ENCODE assay signal across 9 cellular contexts in genomic region chr6:106609699-106610098, GRCh38. TPM values are rescaled to one million over a fixed set of nuclear protein-coding genes. Genes with fewer than 3 reads are reported as not detected.
DNase-seq lines count a peak whose midpoint lies in the region; ATAC-seq and TF ChIP-seq lines count a peak whose summit lies in the region.
"Had no signal": no experiment of that assay in that cellular context is flagged by ENCODE, and none has a peak within 500 bp of the region (broad histone marks: within the 10 kb centered on the region; RNA-seq: fewer than 3 reads in every experiment).

No MANE protein-coding gene starts in this region.

- H3K9me3 ChIP-seq in cardiac muscle cell (ENCODE audit: low read depth) (no peaks in the 10 kb centered on the region), tibial nerve (no peaks in the 10 kb centered on the region), prostate gland (no peaks in the 10 kb centered on the region)

- ATAC-seq in Right ventricle myocardium superior (ENCODE audit: poor library complexity) = no peak
- ATAC-seq: activated T-cell treated with anti-CD3 and anti-CD28 coated beads, Interleukin-2, amount 50 U/mL, for 72 hours had no signal

- no peak for TF ChIP-seq EP300 in tibial nerve (IDR thresholded peaks at IDR 0.05)

- DNase-seq in cardiac muscle cell (ENCODE audit: low read depth in 1 of 2, low spot score in 1 of 2) (peak; percentile 13 to 47), Right ventricle myocardium superior (no peak), NCI-H2171 (lab: John Stamatoyannopoulos, UW) (peak; percentile 6), cardiac fibroblast (ENCODE audit: low read depth in 2 of 2) (peak in 1 of 2 donors; percentile 12), retina (peak; percentile 4), tibial nerve (ENCODE audit: low spot score in 2 of 2) (no peak), dedifferentiated amniotic fluid mesenchymal stem cell (ENCODE audit: extremely low spot score) (no peak), prostate gland (ENCODE audit: low spot score) (no peak)

- 71 to 72% methylated on average over 6 of the region's 6 CpGs for WGBS in tibial nerve, 2 donors
- 64% methylated on average over 6 of the region's 6 CpGs for WGBS in prostate gland

- intact Hi-C loops in Right ventricle myocardium superior (cut with DNase I) (loop anchor here (5.0 kb wide), 1 partner anchor 368 kb away; no protein-coding TSS in a partner anchor), prostate gland (cut with DNase I) (loop anchor here (10.0 kb wide), 1 partner anchor 365 kb away; the partner anchor contains the start of gene CD24)

- H3K27me3 ChIP-seq in cardiac muscle cell (no peaks in the 10 kb centered on the region), tibial nerve (no peaks in the 10 kb centered on the region), prostate gland (replicated peaks; ENCODE audit: insufficient read depth) (no peaks in the 10 kb centered on the region)

- H3K27ac ChIP-seq in cardiac muscle cell (no peak overlapping the region), tibial nerve (no peak overlapping the region), prostate gland (no peak overlapping the region)

- H3K4me3 ChIP-seq in cardiac muscle cell = no peak overlapping the region
- no peak overlapping the region for H3K4me3 ChIP-seq in cardiac fibroblast (replicated peaks in 1 of 2; ENCODE audit: low read depth in 2 of 2, low read length in 2 of 2)
- no peak overlapping the region for H3K4me3 ChIP-seq in tibial nerve
- H3K4me3 ChIP-seq in prostate gland = no peak overlapping the region

- TF ChIP-seq CTCF in cardiac muscle cell (IDR thresholded peaks at IDR 0.05; ENCODE audit: low read depth, low read length) (peak; percentile 20), cardiac fibroblast (IDR thresholded peaks at IDR 0.05; ENCODE audit: low read depth, low read length) (peak; percentile 11), tibial nerve (IDR thresholded peaks at IDR 0.05) (no peak), prostate gland (IDR thresholded peaks at IDR 0.05) (peak in 2 of 4 experiments; percentile 12 to 14)

- peaks cover 13% of the 10 kb centered on the region for H3K4me1 ChIP-seq in cardiac muscle cell (ENCODE audit: low read depth)
- no peaks in the 10 kb centered on the region for H3K4me1 ChIP-seq in tibial nerve
- H3K4me1 ChIP-seq in prostate gland (replicated peaks) = no peaks in the 10 kb centered on the region

- TF ChIP-seq POLR2A in tibial nerve (IDR thresholded peaks at IDR 0.05) = no peak
- no peak for TF ChIP-seq POLR2A in prostate gland (IDR thresholded peaks at IDR 0.05)

- H3K36me3 ChIP-seq in cardiac muscle cell = no peaks in the 10 kb centered on the region
- H3K36me3 ChIP-seq in tibial nerve = peaks cover 0 to 32% (median 0%) of the 10 kb centered on the region in 3 donors
- no peaks in the 10 kb centered on the region for H3K36me3 ChIP-seq in prostate gland

RNA-seq across cellular contexts. Expression of gene RTN4IP1, which starts 19.6 kb away (rescaled TPM):
- 6.8 and 7.4 TPM in 2 replicates for total RNA-seq in cardiac muscle cell
- polyA plus RNA-seq in cardiac muscle cell = 13.8 and 13.9 TPM in 2 replicates
- 20.4 TPM for total RNA-seq in Right ventricle myocardium superior
- total RNA-seq in tibial nerve = 1 to 10 TPM; 3.3 to 7.1 (median 6.8) TPM
- total RNA-seq in prostate gland = 1 to 10 TPM; 4.5 to 4.9 TPM

RNA-seq across cellular contexts. Expression of gene QRSL1, which starts 19.7 kb away (rescaled TPM):
- total RNA-seq in cardiac muscle cell = 8.9 and 12.6 TPM in 2 replicates
- polyA plus RNA-seq in cardiac muscle cell = 13.6 and 24.0 TPM in 2 replicates
- total RNA-seq in Right ventricle myocardium superior = 21.4 TPM
- 10 to 100 TPM in 3 of 4 donors, 1 to 10 TPM in 1; 9.6 to 14.0 (median 11.1) TPM for total RNA-seq in tibial nerve
- 1 to 10 TPM; 6.1 to 9.4 TPM for total RNA-seq in prostate gland

Comparison
In these comparisons a context has a peak if more than half of its experiments do, and no peak if none do; other contexts are left out.
1. DNase-seq: peak in cardiac muscle cell (2 of 2), NCI-H2171 (single experiment) and retina (single experiment); none in Right ventricle myocardium superior (single experiment), tibial nerve (0 of 2), dedifferentiated amniotic fluid mesenchymal stem cell (single experiment) and prostate gland (single experiment).
2. CTCF ChIP-seq: peak in cardiac muscle cell (single experiment) and cardiac fibroblast (single experiment); none in tibial nerve (0 of 5).